ENCODE assay signal across 17 cellular contexts in genomic region chr1:161255955-161256520, GRCh38. TPM values are rescaled to one million over a fixed set of nuclear protein-coding genes. Genes with fewer than 3 reads are reported as not detected.
"Had no signal": no experiment of that assay in that cellular context is flagged by ENCODE, and none has a peak within 500 bp of the region (broad histone marks: within the 10 kb centered on the region; RNA-seq: fewer than 3 reads in every experiment).

No MANE protein-coding gene starts in this region.

RNA-seq across cellular contexts. Expression of gene PCP4L1, which starts 2.5 kb away (rescaled TPM):
- total RNA-seq: activated B cell treated with CpG ODN at 0.5 μM for 24 hours; activated CD4-positive, alpha-beta T cell treated with anti-CD3 and anti-CD28 coated beads, Interleukin-2, amount 10 ng/mL, durations not matched to agents 24 days and 14 days; activated T-cell treated with anti-CD3 and anti-CD28 coated beads, Interleukin-2, amount 50 U/mL, for 4 hours; activated T-helper 1 cell treated with anti-CD3 and anti-CD28 coated beads, Interleukin-12 subunit alpha, Interleukin-12 subunit beta, Interleukin-2, Interleukin-4 antibody, amounts not matched to agents 30 ng/mL and 10 ng/mL and 1 ng/mL, durations not matched to agents 14 hours and 24 hours and 36 hours; astrocyte; body of pancreas had no signal
- polyA plus RNA-seq: aorta, cardiac muscle cell had no signal

RNA-seq across cellular contexts. Expression of gene NR1I3, which starts 18.0 kb away (rescaled TPM):
- total RNA-seq: activated B cell treated with CpG ODN at 0.5 μM for 24 hours; activated CD4-positive, alpha-beta memory T cell treated with anti-CD3 and anti-CD28 coated beads for 36 hours; activated CD4-positive, alpha-beta T cell treated with anti-CD3 and anti-CD28 coated beads, Interleukin-2, amount 10 ng/mL, durations not matched to agents 24 days and 14 days; activated CD8-positive, alpha-beta memory T cell treated with anti-CD3 and anti-CD28 coated beads for 36 hours; activated CD8-positive, alpha-beta T cell treated with anti-CD3 and anti-CD28 coated beads for 36 hours; activated naive CD4-positive, alpha-beta T cell treated with anti-CD3 and anti-CD28 coated beads for 36 hours; activated naive CD4-positive, alpha-beta T cell treated with anti-CD3 and anti-CD28 coated beads, Interleukin-2, amount 50 U/mL, for 72 hours; activated naive CD8-positive, alpha-beta T cell treated with anti-CD3 and anti-CD28 coated beads for 36 hours; activated T-cell treated with anti-CD3 and anti-CD28 coated beads, Interleukin-2, amount 50 U/mL, for 72 hours; activated T-helper 1 cell treated with anti-CD3 and anti-CD28 coated beads, Interleukin-12 subunit alpha, Interleukin-12 subunit beta, Interleukin-2, Interleukin-4 antibody, amounts not matched to agents 30 ng/mL and 10 ng/mL and 1 ng/mL, durations not matched to agents 14 hours and 24 hours and 36 hours; activated T-helper 17 cell treated with anti-CD3 and anti-CD28 coated beads, Interleukin-2, amount 50 U/mL, for 72 hours; aorta; astrocyte; body of pancreas; breast epithelium had no signal
- polyA plus RNA-seq: aorta, cardiac muscle cell had no signal

RNA-seq across cellular contexts. Expression of gene APOA2, which starts 32.6 kb away (rescaled TPM):
- total RNA-seq: activated B cell treated with CpG ODN at 0.5 μM for 24 hours; activated CD4-positive, alpha-beta memory T cell treated with anti-CD3 and anti-CD28 coated beads for 36 hours; activated CD4-positive, alpha-beta T cell treated with anti-CD3 and anti-CD28 coated beads, Interleukin-2, amount 10 ng/mL, durations not matched to agents 24 days and 14 days; activated CD8-positive, alpha-beta memory T cell treated with anti-CD3 and anti-CD28 coated beads for 36 hours; activated CD8-positive, alpha-beta T cell treated with anti-CD3 and anti-CD28 coated beads for 36 hours; activated naive CD4-positive, alpha-beta T cell treated with anti-CD3 and anti-CD28 coated beads for 36 hours; activated naive CD4-positive, alpha-beta T cell treated with anti-CD3 and anti-CD28 coated beads, Interleukin-2, amount 50 U/mL, for 72 hours; activated naive CD8-positive, alpha-beta T cell treated with anti-CD3 and anti-CD28 coated beads for 36 hours; activated T-cell treated with anti-CD3 and anti-CD28 coated beads, Interleukin-2, amount 50 U/mL, for 72 hours; activated T-helper 1 cell treated with anti-CD3 and anti-CD28 coated beads, Interleukin-12 subunit alpha, Interleukin-12 subunit beta, Interleukin-2, Interleukin-4 antibody, amounts not matched to agents 30 ng/mL and 10 ng/mL and 1 ng/mL, durations not matched to agents 14 hours and 24 hours and 36 hours; activated T-helper 17 cell treated with anti-CD3 and anti-CD28 coated beads, Interleukin-2, amount 50 U/mL, for 72 hours; aorta; astrocyte; body of pancreas; breast epithelium had no signal

RNA-seq across cellular contexts. Expression of gene FCER1G, which starts 40.9 kb away (rescaled TPM):
- total RNA-seq: cardiac muscle cell had no signal
